8 cellular contexts compared by ENCODE assay signal in genomic region chr4:89056292-89056952, GRCh38. TPM values are rescaled to one million over a fixed set of nuclear protein-coding genes. Genes with fewer than 3 reads are reported as not detected.
A peak's percentile ranks its signal among the peaks of the same experiment; 100 is the strongest.
DNase-seq lines count a peak whose midpoint lies in the region; ATAC-seq and TF ChIP-seq lines count a peak whose summit lies in the region.

No MANE protein-coding gene starts in this region.

- TF ChIP-seq CTCF in esophagus squamous epithelium (IDR thresholded peaks at IDR 0.05) (no peak), parathyroid adenoma (IDR thresholded peaks at IDR 0.05) (no peak)

- H3K9me3 Mint-ChIP-seq in stimulated activated effector memory CD8-positive, alpha-beta T cell treated with anti-CD3 and anti-CD28 coated beads, Interleukin-12 subunit alpha, Interleukin-12 subunit beta, amount 100 ng/mL, for 72 hours = peaks cover 6% of the 10 kb centered on the region
- peaks cover 3 to 11% of the 10 kb centered on the region in 2 donors for H3K9me3 Mint-ChIP-seq in activated T-cell treated with anti-CD3 and anti-CD28 coated beads, Interleukin-2, amount 50 U/mL, for 72 hours

- H3K27ac ChIP-seq in HUES6 (ENCODE audit: low read depth, low read length) (peak overlapping the region; percentile 66; the same call in 1 of the 2 replicates), esophagus squamous epithelium (peak overlapping the region; percentile 28 to 80 (median 60)), parathyroid adenoma (peak overlapping the region; percentile 89)

- no peak for TF ChIP-seq POLR2A in GM18505 (IDR thresholded peaks at IDR 0.05; ENCODE audit: borderline replicate concordance, extremely low read depth, insufficient read depth, insufficient read length)
- no peak for TF ChIP-seq POLR2A in esophagus squamous epithelium (IDR thresholded peaks at IDR 0.05)

- peak overlapping the region; percentile 85 for H2AFZ ChIP-seq in parathyroid adenoma

- H3K4me1 Mint-ChIP-seq in stimulated activated effector memory CD8-positive, alpha-beta T cell treated with anti-CD3 and anti-CD28 coated beads, Interleukin-12 subunit alpha, Interleukin-12 subunit beta, amount 100 ng/mL, for 72 hours = no peaks in the 10 kb centered on the region
- H3K4me1 Mint-ChIP-seq in activated T-cell treated with anti-CD3 and anti-CD28 coated beads, Interleukin-2, amount 50 U/mL, for 72 hours (ENCODE audit: low read depth) = peaks cover 33% of the 10 kb centered on the region

- WGBS in esophagus squamous epithelium, 2 donors = 2 to 11% methylated on average over 2 of the region's 2 CpGs

- peaks cover 6% of the 10 kb centered on the region for H3K79me2 ChIP-seq in parathyroid adenoma

- H3K4me3 ChIP-seq in HUES6 (ENCODE audit: low read depth, low read length) (peak overlapping the region; percentile 77), esophagus squamous epithelium (peak overlapping the region; percentile 18 to 65 (median 46)), parathyroid adenoma (ENCODE audit: low read depth, low read length) (peak overlapping the region; percentile 70)

- intact Hi-C loops in esophagus squamous epithelium (cut with DNase I) = no loop called here

- no peak overlapping the region for H3K4me3 Mint-ChIP-seq in stimulated activated effector memory CD8-positive, alpha-beta T cell treated with anti-CD3 and anti-CD28 coated beads, Interleukin-12 subunit alpha, Interleukin-12 subunit beta, amount 100 ng/mL, for 72 hours
- H3K4me3 Mint-ChIP-seq in activated T-cell treated with anti-CD3 and anti-CD28 coated beads, Interleukin-2, amount 50 U/mL, for 72 hours = peak overlapping the region in 1 of 2 donors; percentile 1

- peak overlapping the region; percentile 92 for H3K4me2 ChIP-seq in parathyroid adenoma (ENCODE audit: low read length)

- H3K36me3 ChIP-seq in HUES6 (ENCODE audit: control insufficient read depth, insufficient read depth, low read length) = no peaks in the 10 kb centered on the region
- H3K36me3 ChIP-seq in esophagus squamous epithelium = no peaks in the 10 kb centered on the region
- no peaks in the 10 kb centered on the region for H3K36me3 ChIP-seq in parathyroid adenoma (ENCODE audit: control insufficient read depth, insufficient read depth, low read length)

- no peak for DNase-seq in esophagus squamous epithelium (lab: John Stamatoyannopoulos, UW)
- DNase-seq in stimulated activated effector memory CD8-positive, alpha-beta T cell treated with anti-CD3 and anti-CD28 coated beads, Interleukin-12 subunit alpha, Interleukin-12 subunit beta, amount 100 ng/mL, for 72 hours (ENCODE audit: low spot score in 2 of 2) = no peak
- DNase-seq in activated T-cell treated with anti-CD3 and anti-CD28 coated beads, Interleukin-2, amount 50 U/mL, for 72 hours = no peak
- DNase-seq in NCI-H1930 (lab: John Stamatoyannopoulos, UW) = no peak
- no peak for DNase-seq in glomerular visceral epithelial cell (ENCODE audit: extremely low spot score)

- peaks cover 15% of the 10 kb centered on the region for H3K4me1 ChIP-seq in HUES6 (ENCODE audit: control insufficient read depth, insufficient read depth, low read length)
- peaks cover 5 to 39% (median 5%) of the 10 kb centered on the region in 3 donors for H3K4me1 ChIP-seq in esophagus squamous epithelium
- no peaks in the 10 kb centered on the region for H3K4me1 ChIP-seq in parathyroid adenoma

- H3K9ac ChIP-seq in HUES6 (ENCODE audit: low read length) (peak overlapping the region; percentile 77), parathyroid adenoma (no peak overlapping the region)

- peak; percentile 13 for ATAC-seq in GM18505 (IDR thresholded peaks at IDR 0.05; ENCODE audit: unreplicated experiment)
- ATAC-seq in stimulated activated effector memory CD8-positive, alpha-beta T cell treated with anti-CD3 and anti-CD28 coated beads, Interleukin-12 subunit alpha, Interleukin-12 subunit beta, amount 100 ng/mL, for 72 hours = no peak
- no peak for ATAC-seq in activated T-cell treated with anti-CD3 and anti-CD28 coated beads, Interleukin-2, amount 50 U/mL, for 72 hours (replicated peaks in 1 of 2)

- H3K27me3 ChIP-seq in HUES6 (ENCODE audit: control insufficient read depth, insufficient read depth, low read length) (no peaks in the 10 kb centered on the region), esophagus squamous epithelium (no peaks in the 10 kb centered on the region), parathyroid adenoma (ENCODE audit: control insufficient read depth, insufficient read depth, low read length) (no peaks in the 10 kb centered on the region)

- H3K27me3 Mint-ChIP-seq in activated T-cell treated with anti-CD3 and anti-CD28 coated beads, Interleukin-2, amount 50 U/mL, for 72 hours (ENCODE audit: low read depth) = peaks cover 26% of the 10 kb centered on the region

- H3K36me3 Mint-ChIP-seq in stimulated activated effector memory CD8-positive, alpha-beta T cell treated with anti-CD3 and anti-CD28 coated beads, Interleukin-12 subunit alpha, Interleukin-12 subunit beta, amount 100 ng/mL, for 72 hours = no peaks in the 10 kb centered on the region
- H3K36me3 Mint-ChIP-seq in activated T-cell treated with anti-CD3 and anti-CD28 coated beads, Interleukin-2, amount 50 U/mL, for 72 hours (ENCODE audit: insufficient read depth in 2 of 2) = peaks cover 2 to 7% of the 10 kb centered on the region in 2 donors

- no peak overlapping the region for H3K27ac Mint-ChIP-seq in stimulated activated effector memory CD8-positive, alpha-beta T cell treated with anti-CD3 and anti-CD28 coated beads, Interleukin-12 subunit alpha, Interleukin-12 subunit beta, amount 100 ng/mL, for 72 hours
- no peak overlapping the region for H3K27ac Mint-ChIP-seq in activated T-cell treated with anti-CD3 and anti-CD28 coated beads, Interleukin-2, amount 50 U/mL, for 72 hours

- peaks cover 4% of the 10 kb centered on the region; the same call in 1 of the 2 replicates for H3K9me3 ChIP-seq in HUES6 (ENCODE audit: control insufficient read depth, insufficient read depth, low read depth, low read length)
- no peaks in the 10 kb centered on the region for H3K9me3 ChIP-seq in esophagus squamous epithelium
- H3K9me3 ChIP-seq in parathyroid adenoma (ENCODE audit: control insufficient read depth, low read length) = no peaks in the 10 kb centered on the region

RNA-seq across cellular contexts. Expression of gene FAM13A, which starts 0.6 kb away (rescaled TPM):
- 10 to 100 TPM in 2 of 4 donors, 1 to 10 TPM in 2; 5.2 to 19.1 (median 8.2) TPM for total RNA-seq in esophagus squamous epithelium
- total RNA-seq in activated T-cell treated with anti-CD3 and anti-CD28 coated beads, Interleukin-2, amount 50 U/mL, for 72 hours = 1 to 10 TPM; 4.4 to 5.9 TPM

RNA-seq across cellular contexts. Expression of gene TIGD2, which starts 54.9 kb away (rescaled TPM):
- total RNA-seq in esophagus squamous epithelium = 1 to 10 TPM; 1.2 to 8.5 (median 5.8) TPM
- 1 to 10 TPM; 3.3 to 4.5 TPM for total RNA-seq in activated T-cell treated with anti-CD3 and anti-CD28 coated beads, Interleukin-2, amount 50 U/mL, for 72 hours
